Comparison of ENCODE assay signal across 9 cellular contexts in genomic region chr10:100654835-100655759, GRCh38.
A peak's percentile ranks its signal among the peaks of the same experiment; 100 is the strongest.
DNase-seq lines count a peak whose midpoint lies in the region; ATAC-seq, FAIRE-seq and TF ChIP-seq lines count a peak whose summit lies in the region.
"Had no signal": no experiment of that assay in that cellular context is flagged by ENCODE, and none has a peak within 500 bp of the region (broad histone marks: within the 10 kb centered on the region; RNA-seq: fewer than 3 reads in every experiment).

No MANE protein-coding gene starts in this region.

- TF ChIP-seq EP300 in sigmoid colon (IDR thresholded peaks at IDR 0.05) = no peak

- intact Hi-C loops in left cardiac atrium (cut with DNase I) = no loop called here
- intact Hi-C loops in sigmoid colon (cut with DNase I) = no loop called here

- no peak for FAIRE-seq in RCC 7860 (lab: Jason Lieb, UNC)

- DNase-seq in cardiac muscle cell (ENCODE audit: low read depth in 1 of 2, low spot score in 1 of 2) (peak; percentile 6 to 34), left cardiac atrium (no peak), iPS-NIHi7 (ENCODE audit: extremely low spot score) (peak; percentile 54), type B pancreatic cell (ENCODE audit: extremely low spot score, unreplicated experiment) (no peak), sigmoid colon (no peak), RCC 7860 (ENCODE audit: low spot score) (no peak)
- DNase-seq in activated T-cell treated with anti-CD3 and anti-CD28 coated beads, Interleukin-2, amount 50 U/mL, for 24 hours = peak; percentile 51
- DNase-seq: NCI-H1930 had no signal

- H3K27me3 Mint-ChIP-seq in activated T-cell treated with anti-CD3 and anti-CD28 coated beads, Interleukin-2, amount 50 U/mL, for 24 hours = peaks cover 79% of the 10 kb centered on the region
- H3K27me3 Mint-ChIP-seq in type B pancreatic cell = peaks cover 77% of the 10 kb centered on the region

- H3K27me3 ChIP-seq in cardiac muscle cell (peaks cover 82% of the 10 kb centered on the region), sigmoid colon (peaks cover 50 to 94% (median 93%) of the 10 kb centered on the region in 3 donors)

- H3K4me3 Mint-ChIP-seq in activated T-cell treated with anti-CD3 and anti-CD28 coated beads, Interleukin-2, amount 50 U/mL, for 24 hours = peak overlapping the region; percentile 65
- peak overlapping the region; percentile 82 for H3K4me3 Mint-ChIP-seq in type B pancreatic cell

- peak overlapping the region; percentile 21 for H3K4me3 ChIP-seq in cardiac muscle cell
- H3K4me3 ChIP-seq in sigmoid colon = no peak overlapping the region

- no peak for TF ChIP-seq POLR2A in sigmoid colon (IDR thresholded peaks at IDR 0.05)

- H3K36me3 Mint-ChIP-seq in activated T-cell treated with anti-CD3 and anti-CD28 coated beads, Interleukin-2, amount 50 U/mL, for 24 hours (ENCODE audit: low read depth) = no peaks in the 10 kb centered on the region
- no peaks in the 10 kb centered on the region for H3K36me3 Mint-ChIP-seq in type B pancreatic cell

- TF ChIP-seq CTCF in cardiac muscle cell (IDR thresholded peaks at IDR 0.05; ENCODE audit: low read depth, low read length) = no peak
- TF ChIP-seq CTCF in type B pancreatic cell (conservative IDR thresholded peaks at IDR 0.05) = peak; percentile 21
- no peak for TF ChIP-seq CTCF in sigmoid colon (IDR thresholded peaks at IDR 0.05)

- WGBS in sigmoid colon, 2 donors = 1 to 2% methylated on average over 61 of the region's 61 CpGs

- H3K27ac ChIP-seq in cardiac muscle cell (no peak overlapping the region), sigmoid colon (no peak overlapping the region)

- H3K9me3 ChIP-seq in cardiac muscle cell (ENCODE audit: low read depth) (no peaks in the 10 kb centered on the region), sigmoid colon (no peaks in the 10 kb centered on the region)

- peak overlapping the region; percentile 44 for H3K27ac Mint-ChIP-seq in activated T-cell treated with anti-CD3 and anti-CD28 coated beads, Interleukin-2, amount 50 U/mL, for 24 hours
- H3K27ac Mint-ChIP-seq in type B pancreatic cell = peak overlapping the region; percentile 80

- H3K4me1 ChIP-seq in cardiac muscle cell (ENCODE audit: low read depth) (no peaks in the 10 kb centered on the region), sigmoid colon (peaks cover 0 to 34% (median 32%) of the 10 kb centered on the region in 4 donors)

- H3K36me3 ChIP-seq in cardiac muscle cell = no peaks in the 10 kb centered on the region
- no peaks in the 10 kb centered on the region for H3K36me3 ChIP-seq in sigmoid colon

- peaks cover 31% of the 10 kb centered on the region for H3K4me1 Mint-ChIP-seq in activated T-cell treated with anti-CD3 and anti-CD28 coated beads, Interleukin-2, amount 50 U/mL, for 24 hours (ENCODE audit: low read depth)
- H3K4me1 Mint-ChIP-seq in type B pancreatic cell (ENCODE audit: unreplicated experiment) = peaks cover 14% of the 10 kb centered on the region

- no peaks in the 10 kb centered on the region for H3K9me3 Mint-ChIP-seq in activated T-cell treated with anti-CD3 and anti-CD28 coated beads, Interleukin-2, amount 50 U/mL, for 24 hours
- H3K9me3 Mint-ChIP-seq in type B pancreatic cell = peaks cover 6% of the 10 kb centered on the region

- no peak for ATAC-seq in left cardiac atrium
- no peak for ATAC-seq in HG02571 (IDR thresholded peaks at IDR 0.05; ENCODE audit: unreplicated experiment)

Comparison
In these comparisons a context has a peak if more than half of its experiments do, and no peak if none do; other contexts are left out.
1. DNase-seq: peak in cardiac muscle cell (2 of 2), activated T-cell treated with anti-CD3 and anti-CD28 coated beads, Interleukin-2, amount 50 U/mL, for 24 hours (single experiment) and iPS-NIHi7 (single experiment); none in left cardiac atrium (single experiment), type B pancreatic cell (single experiment), sigmoid colon (single experiment) and RCC 7860 (single experiment).